In genomic region chr1:220761688-220762427, GRCh38 we compare ENCODE assay signal across 28 cellular contexts. TPM values are rescaled to one million over a fixed set of nuclear protein-coding genes. Genes with fewer than 3 reads are reported as not detected.
DNase-seq lines count a peak whose midpoint lies in the region; ATAC-seq and TF ChIP-seq lines count a peak whose summit lies in the region.
"Had no signal": no experiment of that assay in that cellular context is flagged by ENCODE, and none has a peak within 500 bp of the region (broad histone marks: within the 10 kb centered on the region; RNA-seq: fewer than 3 reads in every experiment).

No MANE protein-coding gene starts in this region.

- POLR2A ChIA-PET in activated CD4-positive, alpha-beta memory T cell treated with anti-CD3 and anti-CD28 coated beads, Interleukin-2, amount 10 ng/mL, durations not matched to agents 7 days and 5 days (lab: Charles Lee) = no interaction called here

- H3K9me3 ChIP-seq in colonic mucosa (no peaks in the 10 kb centered on the region), right lobe of liver (no peaks in the 10 kb centered on the region)
- H3K9me3 ChIP-seq: upper lobe of left lung had no signal

- WGBS in right lobe of liver (ENCODE audit: insufficient coverage, low coverage, low lambda C conversion rate, missing lambda C conversion rate) = 34% methylated on average over 7 of the region's 7 CpGs

- no peaks in the 10 kb centered on the region for H3K27me3 ChIP-seq in colonic mucosa
- H3K27me3 ChIP-seq in right lobe of liver = no peaks in the 10 kb centered on the region
- H3K27me3 ChIP-seq: upper lobe of left lung had no signal

- ATAC-seq in right lobe of liver (peak; percentile 83 to 90 (median 85)), HG02973 (IDR thresholded peaks at IDR 0.05; ENCODE audit: unreplicated experiment) (no peak), GM18519 (IDR thresholded peaks at IDR 0.05; ENCODE audit: low FRiP score, unreplicated experiment) (no peak)
- ATAC-seq: activated naive CD8-positive, alpha-beta T cell treated with anti-CD3 and anti-CD28 coated beads, Interleukin-2, amount 50 U/mL, for 24 hours; naive thymus-derived CD8-positive, alpha-beta T cell; Panc1; T-helper 17 cell had no signal

- no peak overlapping the region for H3K27ac Mint-ChIP-seq in activated CD4-positive, alpha-beta memory T cell treated with anti-CD3 and anti-CD28 coated beads, Interleukin-2, amount 10 ng/mL, durations not matched to agents 7 days and 5 days
- H3K27ac Mint-ChIP-seq: activated CD4-positive, alpha-beta memory T cell treated with anti-CD3 and anti-CD28 coated beads for 36 hours; activated naive CD8-positive, alpha-beta T cell treated with anti-CD3 and anti-CD28 coated beads, Interleukin-2, amount 50 U/mL, for 24 hours; CD14-positive monocyte; stimulated activated effector memory CD8-positive, alpha-beta T cell treated with anti-CD3 and anti-CD28 coated beads, Interleukin-12 subunit alpha, Interleukin-12 subunit beta, amount 100 ng/mL, for 72 hours; T-helper 17 cell had no signal

- peaks cover 4% of the 10 kb centered on the region for H3K4me1 ChIP-seq in colonic mucosa
- peaks cover 0 to 49% (median 22%) of the 10 kb centered on the region in 4 donors for H3K4me1 ChIP-seq in right lobe of liver

- no peaks in the 10 kb centered on the region for H3K36me3 ChIP-seq in colonic mucosa
- H3K36me3 ChIP-seq in right lobe of liver = peaks cover 0 to 22% (median 6%) of the 10 kb centered on the region in 4 donors

- H3K4me3 Mint-ChIP-seq in activated CD4-positive, alpha-beta memory T cell treated with anti-CD3 and anti-CD28 coated beads, Interleukin-2, amount 10 ng/mL, durations not matched to agents 7 days and 5 days = no peak overlapping the region
- H3K4me3 Mint-ChIP-seq: activated CD4-positive, alpha-beta memory T cell treated with anti-CD3 and anti-CD28 coated beads for 36 hours; activated naive CD8-positive, alpha-beta T cell treated with anti-CD3 and anti-CD28 coated beads, Interleukin-2, amount 50 U/mL, for 24 hours; CD14-positive monocyte; naive thymus-derived CD8-positive, alpha-beta T cell; stimulated activated effector memory CD8-positive, alpha-beta T cell treated with anti-CD3 and anti-CD28 coated beads, Interleukin-12 subunit alpha, Interleukin-12 subunit beta, amount 100 ng/mL, for 72 hours; T-helper 17 cell had no signal

- TF ChIP-seq CTCF in colonic mucosa (IDR thresholded peaks at IDR 0.05) (no peak), right lobe of liver (IDR thresholded peaks at IDR 0.05) (no peak)

- CTCF ChIA-PET in activated CD4-positive, alpha-beta memory T cell treated with anti-CD3 and anti-CD28 coated beads, Interleukin-2, amount 10 ng/mL, durations not matched to agents 7 days and 5 days (lab: Charles Lee) = no interaction called here

- peak; percentile 32 for DNase-seq in NCI-H345 (lab: John Stamatoyannopoulos, UW)
- no peak for DNase-seq in NCI-H345 treated with DMSO at 0.1 percent for 48 hours (lab: John Stamatoyannopoulos, UW; ENCODE audit: unreplicated experiment)
- peak; percentile 77 for DNase-seq in colonic mucosa
- peak; percentile 56 to 80 (median 73) for DNase-seq in right lobe of liver
- DNase-seq in activated CD4-positive, alpha-beta T cell treated with anti-CD3 and anti-CD28 coated beads for 4 hours = no peak
- no peak for DNase-seq in activated CD4-positive, alpha-beta memory T cell treated with anti-CD3 and anti-CD28 coated beads, Interleukin-2, amount 10 ng/mL, durations not matched to agents 7 days and 5 days
- DNase-seq: activated CD4-positive, alpha-beta memory T cell treated with anti-CD3 and anti-CD28 coated beads for 36 hours; activated CD4-positive, CD25-positive, alpha-beta regulatory T cell treated with anti-CD3 and anti-CD28 coated beads, Interleukin-2, amount 50 U/mL, for 72 hours; activated CD8-positive, alpha-beta memory T cell treated with anti-CD3 and anti-CD28 coated beads, Interleukin-2, amount 50 U/mL, for 4 hours; activated naive CD4-positive, alpha-beta T cell; activated naive CD8-positive, alpha-beta T cell treated with anti-CD3 and anti-CD28 coated beads, Interleukin-2, amount 50 U/mL, for 24 hours; cortex of kidney; effector memory CD4-positive, alpha-beta T cell; GOT3; KG1; naive thymus-derived CD8-positive, alpha-beta T cell; NCI-H524 treated with DMSO at 0.1 percent for 48 hours; nucleus accumbens; SHP77; substantia nigra; T-helper 17 cell had no signal

- H3K27ac ChIP-seq in colonic mucosa (peak overlapping the region; percentile 62), right lobe of liver (peak overlapping the region; percentile 35 to 68 (median 63))
- H3K27ac ChIP-seq: upper lobe of left lung had no signal

- no peaks in the 10 kb centered on the region for H3K36me3 Mint-ChIP-seq in activated CD4-positive, alpha-beta memory T cell treated with anti-CD3 and anti-CD28 coated beads, Interleukin-2, amount 10 ng/mL, durations not matched to agents 7 days and 5 days (ENCODE audit: low read depth)
- H3K36me3 Mint-ChIP-seq: activated CD4-positive, alpha-beta memory T cell treated with anti-CD3 and anti-CD28 coated beads for 36 hours; naive thymus-derived CD8-positive, alpha-beta T cell; stimulated activated effector memory CD8-positive, alpha-beta T cell treated with anti-CD3 and anti-CD28 coated beads, Interleukin-12 subunit alpha, Interleukin-12 subunit beta, amount 100 ng/mL, for 72 hours had no signal

- intact Hi-C loops in colonic mucosa (cut with DNase I) = no loop called here
- intact Hi-C loops in right lobe of liver (cut with DNase I) = no loop called here

- H3K4me3 ChIP-seq in colonic mucosa = no peak overlapping the region
- no peak overlapping the region for H3K4me3 ChIP-seq in right lobe of liver
- H3K4me3 ChIP-seq: upper lobe of left lung had no signal

- H3K9me3 Mint-ChIP-seq in activated CD4-positive, alpha-beta memory T cell treated with anti-CD3 and anti-CD28 coated beads, Interleukin-2, amount 10 ng/mL, durations not matched to agents 7 days and 5 days = no peaks in the 10 kb centered on the region
- H3K9me3 Mint-ChIP-seq: activated CD4-positive, alpha-beta memory T cell treated with anti-CD3 and anti-CD28 coated beads for 36 hours; activated naive CD8-positive, alpha-beta T cell treated with anti-CD3 and anti-CD28 coated beads, Interleukin-2, amount 50 U/mL, for 24 hours; naive thymus-derived CD8-positive, alpha-beta T cell; stimulated activated effector memory CD8-positive, alpha-beta T cell treated with anti-CD3 and anti-CD28 coated beads, Interleukin-12 subunit alpha, Interleukin-12 subunit beta, amount 100 ng/mL, for 72 hours had no signal

- no peak for TF ChIP-seq POLR2A in right lobe of liver (IDR thresholded peaks at IDR 0.05)

- no peak overlapping the region for H3K9ac ChIP-seq in colonic mucosa (ENCODE audit: low read depth in 2 of 2, low read length in 2 of 2)

- no peaks in the 10 kb centered on the region for H3K4me1 Mint-ChIP-seq in activated CD4-positive, alpha-beta memory T cell treated with anti-CD3 and anti-CD28 coated beads, Interleukin-2, amount 10 ng/mL, durations not matched to agents 7 days and 5 days
- H3K4me1 Mint-ChIP-seq: activated naive CD8-positive, alpha-beta T cell treated with anti-CD3 and anti-CD28 coated beads, Interleukin-2, amount 50 U/mL, for 24 hours; naive thymus-derived CD8-positive, alpha-beta T cell; stimulated activated effector memory CD8-positive, alpha-beta T cell treated with anti-CD3 and anti-CD28 coated beads, Interleukin-12 subunit alpha, Interleukin-12 subunit beta, amount 100 ng/mL, for 72 hours; T-helper 17 cell had no signal

- H3K27me3 Mint-ChIP-seq in activated CD4-positive, alpha-beta memory T cell treated with anti-CD3 and anti-CD28 coated beads, Interleukin-2, amount 10 ng/mL, durations not matched to agents 7 days and 5 days = peaks cover 11% of the 10 kb centered on the region

RNA-seq across cellular contexts. Expression of gene MTARC2, which starts 13.7 kb away (rescaled TPM):
- total RNA-seq in colonic mucosa = 10 to 100 TPM; 28.1 to 32.3 TPM
- total RNA-seq in right lobe of liver = 100 to 1,000 TPM in 3 of 6 experiments, 10 to 100 TPM in 3; 41.8 to 140 (median 86.6) TPM
- total RNA-seq in activated CD4-positive, alpha-beta memory T cell treated with anti-CD3 and anti-CD28 coated beads, Interleukin-2, amount 10 ng/mL, durations not matched to agents 7 days and 5 days = not detected
- total RNA-seq: activated CD4-positive, alpha-beta memory T cell treated with anti-CD3 and anti-CD28 coated beads for 36 hours; naive thymus-derived CD8-positive, alpha-beta T cell had no signal

RNA-seq across cellular contexts. Expression of gene MTARC1, which starts 24.9 kb away (rescaled TPM):
- total RNA-seq in colonic mucosa = 10 to 100 TPM; 33.6 to 37.0 TPM
- 10 to 100 TPM; 14.5 to 83.6 (median 35.2) TPM for total RNA-seq in right lobe of liver
- not detected for total RNA-seq in activated CD4-positive, alpha-beta memory T cell treated with anti-CD3 and anti-CD28 coated beads, Interleukin-2, amount 10 ng/mL, durations not matched to agents 7 days and 5 days
- total RNA-seq: A172; activated CD4-positive, alpha-beta memory T cell treated with anti-CD3 and anti-CD28 coated beads for 36 hours; naive thymus-derived CD8-positive, alpha-beta T cell had no signal

Comparison
In these comparisons a context has a peak if more than half of its experiments do, and no peak if none do; other contexts are left out.
1. DNase-seq: peak in NCI-H345 (single experiment), colonic mucosa (single experiment) and right lobe of liver (3 of 3); none in NCI-H345 treated with DMSO at 0.1 percent for 48 hours (single experiment), activated CD4-positive, alpha-beta T cell treated with anti-CD3 and anti-CD28 coated beads for 4 hours (0 of 2) and activated CD4-positive, alpha-beta memory T cell treated with anti-CD3 and anti-CD28 coated beads, Interleukin-2, amount 10 ng/mL, durations not matched to agents 7 days and 5 days (single experiment).
2. ATAC-seq: peak in right lobe of liver (4 of 4); none in HG02973 (single experiment) and GM18519 (single experiment).
3. RNA of gene MTARC2, which starts 13.7 kb away (total RNA-seq): 41.8 to 140 TPM in right lobe of liver and 28.1 to 32.3 TPM in colonic mucosa; not detected in activated CD4-positive, alpha-beta memory T cell treated with anti-CD3 and anti-CD28 coated beads, Interleukin-2, amount 10 ng/mL, durations not matched to agents 7 days and 5 days; every median in the first group is over 10 times any median in the second.
4. RNA of gene MTARC1, which starts 24.9 kb away (total RNA-seq): 14.5 to 83.6 TPM in right lobe of liver and 33.6 to 37.0 TPM in colonic mucosa; not detected in activated CD4-positive, alpha-beta memory T cell treated with anti-CD3 and anti-CD28 coated beads, Interleukin-2, amount 10 ng/mL, durations not matched to agents 7 days and 5 days; every median in the first group is over 10 times any median in the second.